In the genomic region with DNA sequence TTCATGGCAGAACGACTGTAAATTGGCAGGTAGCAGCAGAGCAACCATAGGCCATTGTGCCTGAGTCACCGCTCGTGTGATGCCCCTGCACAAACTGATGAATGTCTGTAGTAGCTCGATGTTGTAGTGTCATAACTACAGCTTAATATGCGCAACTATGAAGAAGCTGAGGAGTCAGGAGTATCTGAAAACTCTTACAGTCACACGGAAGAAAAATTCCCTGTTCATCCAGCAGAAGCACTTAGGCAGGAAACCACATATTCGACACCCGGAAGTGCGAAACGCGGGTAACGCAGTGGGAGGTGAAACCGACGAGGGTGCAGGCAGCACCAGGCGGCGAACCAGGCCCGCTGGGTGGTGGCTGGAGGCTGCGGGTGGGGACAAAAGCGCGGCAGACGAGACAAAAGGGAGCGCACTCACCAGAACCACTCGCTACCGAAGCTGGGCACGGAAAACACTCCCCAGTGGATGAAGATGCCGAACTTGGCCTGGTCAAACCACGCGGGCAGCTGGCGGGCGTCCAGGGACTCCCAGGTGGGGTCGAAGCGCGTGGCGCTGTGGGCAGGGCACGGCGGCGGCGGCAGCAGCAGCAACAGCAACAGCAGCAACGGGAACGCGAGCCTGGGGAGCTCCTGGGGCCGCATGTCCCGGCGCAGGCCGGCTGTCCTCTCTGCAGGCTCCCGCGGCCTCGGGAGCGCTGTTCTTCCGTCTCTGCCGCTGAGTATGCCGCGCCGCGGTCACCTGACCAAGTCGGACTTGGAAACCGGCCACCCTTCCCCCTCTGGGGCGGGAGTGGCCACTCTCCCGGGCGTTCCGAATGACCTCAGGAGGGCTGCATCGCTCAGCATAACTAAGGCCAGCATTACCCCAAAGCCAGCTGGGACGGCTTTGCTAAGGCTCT, we compare ENCODE assay signal across 1 cellular context.
A peak's percentile ranks its signal among the peaks of the same experiment; 100 is the strongest.
TF ChIP-seq lines count a peak whose summit lies in the region.

Gene FUCA2 (minus strand): TSS at position 730 of the 901 bp plus-strand sequence. CDS start 86 bp downstream, at position 644.

TF ChIP-seq in HepG2, 621 proteins besides CTCF, POLR2A, EP300 and RAD21 (continued from another document and continues in another):
- TF ChIP-seq ZNF616 (CRISPR knock-in tag; IDR thresholded peaks at IDR 0.05; ENCODE audit: low read depth) (peak; percentile 91), ETV5 (CRISPR knock-in tag; IDR thresholded peaks at IDR 0.05; ENCODE audit: borderline replicate concordance) (peak; percentile 68), MTA1 (CRISPR knock-in tag; IDR thresholded peaks at IDR 0.05; ENCODE audit: borderline replicate concordance) (peak; percentile 98), KAT7 (CRISPR knock-in tag; IDR thresholded peaks at IDR 0.05; ENCODE audit: borderline replicate concordance) (peak; percentile 97), HBP1 (CRISPR knock-in tag; IDR thresholded peaks at IDR 0.05; ENCODE audit: low read depth) (peak; percentile 65; the same call in 1 of the 2 replicates), ZBTB42 (CRISPR knock-in tag; IDR thresholded peaks at IDR 0.05) (peak; percentile 95; the same call in 1 of the 2 replicates), BRF2 (CRISPR knock-in tag; IDR thresholded peaks at IDR 0.05) (peak; percentile 84; the same call in 1 of the 2 replicates), SMYD3 (CRISPR knock-in tag; IDR thresholded peaks at IDR 0.05) (peak; percentile 77), ZNF766 (CRISPR knock-in tag; IDR thresholded peaks at IDR 0.05; ENCODE audit: borderline replicate concordance) (peak; percentile 94), ZNF282 (IDR thresholded peaks at IDR 0.05; ENCODE audit: partially characterized antibody) (no peak), ZC3H4 (CRISPR knock-in tag; IDR thresholded peaks at IDR 0.05; ENCODE audit: borderline replicate concordance) (peak; percentile 28; the same call in 1 of the 2 replicates), TSC22D2 (CRISPR knock-in tag; IDR thresholded peaks at IDR 0.05; ENCODE audit: borderline replicate concordance) (0 out of 2 replicates have a peak, but pooled peaks have one; percentile 52), HNF4A (CRISPR knock-in tag; IDR thresholded peaks at IDR 0.05) (peak; percentile 72), FOSL2 (CRISPR knock-in tag; IDR thresholded peaks at IDR 0.05) (peak; percentile 63), TCF12 (IDR thresholded peaks at IDR 0.05) (no peak), TCF12 (CRISPR knock-in tag; IDR thresholded peaks at IDR 0.05) (no peak), ZFAT (CRISPR knock-in tag; conservative IDR thresholded peaks at IDR 0.05) (0 out of 2 replicates have a peak, but pooled peaks have one; percentile 62), ZNF724P (CRISPR knock-in tag; IDR thresholded peaks at IDR 0.05; ENCODE audit: borderline replicate concordance) (peak; percentile 48; the same call in 1 of the 2 replicates), HOXA9 (CRISPR knock-in tag; IDR thresholded peaks at IDR 0.05; ENCODE audit: borderline replicate concordance) (peak; percentile 87; the same call in 1 of the 2 replicates), ZNF619 (CRISPR knock-in tag; IDR thresholded peaks at IDR 0.05) (peak; percentile 74; the same call in 1 of the 2 replicates), KDM1A (CRISPR knock-in tag; IDR thresholded peaks at IDR 0.05) (peak; percentile 95), HES4 (CRISPR knock-in tag; IDR thresholded peaks at IDR 0.05; ENCODE audit: borderline replicate concordance) (peak; percentile 98), ZBTB7B (CRISPR knock-in tag; IDR thresholded peaks at IDR 0.05) (peak; percentile 27), ARID5B (CRISPR knock-in tag; IDR thresholded peaks at IDR 0.05) (peak; percentile 81), CREB3 (CRISPR knock-in tag; IDR thresholded peaks at IDR 0.05) (no peak), ZNF30 (CRISPR knock-in tag; IDR thresholded peaks at IDR 0.05) (peak; percentile 73; the same call in 1 of the 2 replicates), ZNF562 (CRISPR knock-in tag; IDR thresholded peaks at IDR 0.05; ENCODE audit: borderline replicate concordance) (peak; percentile 83; the same call in 1 of the 2 replicates), ZNF143 (CRISPR knock-in tag; IDR thresholded peaks at IDR 0.05) (peak; percentile 49), ELF3 (CRISPR knock-in tag; IDR thresholded peaks at IDR 0.05) (peak; percentile 79), ATF5 (CRISPR knock-in tag; IDR thresholded peaks at IDR 0.05; ENCODE audit: low read depth) (peak; percentile 54; the same call in 1 of the 2 replicates), ZFP37 (CRISPR knock-in tag; IDR thresholded peaks at IDR 0.05; ENCODE audit: borderline replicate concordance) (no peak), GTF2F1 (IDR thresholded peaks at IDR 0.05; ENCODE audit: low read length) (no peak), ZNF775 (CRISPR knock-in tag; IDR thresholded peaks at IDR 0.05; ENCODE audit: borderline replicate concordance) (peak; percentile 81; the same call in 1 of the 2 replicates), ZBTB44 (CRISPR knock-in tag; IDR thresholded peaks at IDR 0.05) (no peak; the same call in 1 of the 2 replicates), ZNF777 (CRISPR knock-in tag; IDR thresholded peaks at IDR 0.05) (peak; percentile 81), PHB2 (IDR thresholded peaks at IDR 0.05; ENCODE audit: partially characterized antibody) (no peak), AGO1 (IDR thresholded peaks at IDR 0.05; ENCODE audit: low read depth, low read length, poor library complexity, severe bottlenecking) (peak; percentile 69), RFX3 (CRISPR knock-in tag; IDR thresholded peaks at IDR 0.05) (no peak), RFXANK (CRISPR knock-in tag; IDR thresholded peaks at IDR 0.05) (0 out of 2 replicates have a peak, but pooled peaks have one; percentile 18), ZSCAN20 (CRISPR knock-in tag; IDR thresholded peaks at IDR 0.05; ENCODE audit: borderline replicate concordance) (peak; percentile 98; the same call in 1 of the 2 replicates), ZNF558 (CRISPR knock-in tag; IDR thresholded peaks at IDR 0.05; ENCODE audit: borderline replicate concordance) (no peak), RNF219 (CRISPR knock-in tag; IDR thresholded peaks at IDR 0.05) (0 out of 2 replicates have a peak, but pooled peaks have one; percentile 81), XBP1 (CRISPR knock-in tag; IDR thresholded peaks at IDR 0.05) (no peak), ZC3H13 (CRISPR knock-in tag; IDR thresholded peaks at IDR 0.05) (peak; percentile 77)
- TF ChIP-seq, protein P1, sequence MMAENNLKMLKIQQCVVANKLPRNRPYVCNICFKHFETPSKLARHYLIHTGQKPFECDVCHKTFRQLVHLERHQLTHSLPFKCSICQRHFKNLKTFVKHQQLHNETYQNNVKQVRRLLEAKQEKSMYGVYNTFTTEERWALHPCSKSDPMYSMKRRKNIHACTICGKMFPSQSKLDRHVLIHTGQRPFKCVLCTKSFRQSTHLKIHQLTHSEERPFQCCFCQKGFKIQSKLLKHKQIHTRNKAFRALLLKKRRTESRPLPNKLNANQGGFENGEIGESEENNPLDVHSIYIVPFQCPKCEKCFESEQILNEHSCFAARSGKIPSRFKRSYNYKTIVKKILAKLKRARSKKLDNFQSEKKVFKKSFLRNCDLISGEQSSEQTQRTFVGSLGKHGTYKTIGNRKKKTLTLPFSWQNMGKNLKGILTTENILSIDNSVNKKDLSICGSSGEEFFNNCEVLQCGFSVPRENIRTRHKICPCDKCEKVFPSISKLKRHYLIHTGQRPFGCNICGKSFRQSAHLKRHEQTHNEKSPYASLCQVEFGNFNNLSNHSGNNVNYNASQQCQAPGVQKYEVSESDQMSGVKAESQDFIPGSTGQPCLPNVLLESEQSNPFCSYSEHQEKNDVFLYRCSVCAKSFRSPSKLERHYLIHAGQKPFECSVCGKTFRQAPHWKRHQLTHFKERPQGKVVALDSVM (CRISPR knock-in tag; IDR thresholded peaks at IDR 0.05): peak; percentile 77
- TF ChIP-seq, protein P2, sequence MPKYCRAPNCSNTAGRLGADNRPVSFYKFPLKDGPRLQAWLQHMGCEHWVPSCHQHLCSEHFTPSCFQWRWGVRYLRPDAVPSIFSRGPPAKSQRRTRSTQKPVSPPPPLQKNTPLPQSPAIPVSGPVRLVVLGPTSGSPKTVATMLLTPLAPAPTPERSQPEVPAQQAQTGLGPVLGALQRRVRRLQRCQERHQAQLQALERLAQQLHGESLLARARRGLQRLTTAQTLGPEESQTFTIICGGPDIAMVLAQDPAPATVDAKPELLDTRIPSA (CRISPR knock-in tag; IDR thresholded peaks at IDR 0.05; ENCODE audit: borderline replicate concordance): peak; percentile 96; the same call in 1 of the 2 replicates
